In genomic region chr4:174928174-174928573, GRCh38 we compare ENCODE assay signal across 18 cellular contexts. TPM values are rescaled to one million over a fixed set of nuclear protein-coding genes. Genes with fewer than 3 reads are reported as not detected.
DNase-seq lines count a peak whose midpoint lies in the region; ATAC-seq and TF ChIP-seq lines count a peak whose summit lies in the region.
"Had no signal": no experiment of that assay in that cellular context is flagged by ENCODE, and none has a peak within 500 bp of the region (broad histone marks: within the 10 kb centered on the region; RNA-seq: fewer than 3 reads in every experiment).

No MANE protein-coding gene starts in this region.

- H3K36me3 Mint-ChIP-seq in H9 (ENCODE audit: insufficient read depth in 1 of 3, low read depth in 3 of 3): peaks cover 0 to 4% (median 1%) of the 10 kb centered on the region in 3 experiments; a peak in 1 of 7 replicates
- H3K36me3 Mint-ChIP-seq: activated naive CD8-positive, alpha-beta T cell treated with anti-CD3 and anti-CD28 coated beads, Interleukin-2, amount 10 ng/mL, durations not matched to agents 7 days and 5 days had no signal

- H2BK15ac ChIP-seq in H9 (ENCODE audit: low read depth, low read length): no peak overlapping the region

- intact Hi-C loops in esophagus squamous epithelium (cut with DNase I): no loop called here

- H2BK5ac ChIP-seq in H9 (ENCODE audit: insufficient read length, low read length): no peak overlapping the region

- H2AFZ ChIP-seq in H9 (ENCODE audit: low read length): no peak overlapping the region

- no peak overlapping the region for H3K18ac ChIP-seq in H9 (ENCODE audit: insufficient read length, low read depth, low read length)

- no peak overlapping the region for H2AK5ac ChIP-seq in H9 (ENCODE audit: insufficient read length, low read length)

- H3K27me3 Mint-ChIP-seq in H9 (ENCODE audit: low read depth): no peaks in the 10 kb centered on the region
- H3K27me3 Mint-ChIP-seq: activated naive CD8-positive, alpha-beta T cell treated with anti-CD3 and anti-CD28 coated beads, Interleukin-2, amount 10 ng/mL, durations not matched to agents 7 days and 5 days; CD4-positive, alpha-beta T cell had no signal

- H3K79me2 ChIP-seq in H9 (ENCODE audit: insufficient read depth, low read length): no peaks in the 10 kb centered on the region

- no peaks in the 10 kb centered on the region for H3K23me2 ChIP-seq in H9 (ENCODE audit: insufficient read length, low read depth, low read length, poor library complexity, severe bottlenecking)

- no peak overlapping the region for H4K8ac ChIP-seq in H9 (replicated peaks; ENCODE audit: insufficient read length, low read depth, low read length)

- WGBS in H9 (ENCODE audit: extremely low coverage, insufficient read length, low lambda C conversion rate): no CpG with 5 or more reads among the region's 6 CpGs
- 60 to 73% methylated on average over 4 to 6 of the region's 6 CpGs for WGBS in esophagus squamous epithelium, 2 donors

- TF ChIP-seq CTCF in H9 (conservative IDR thresholded peaks at IDR 0.05) (no peak), esophagus squamous epithelium (IDR thresholded peaks at IDR 0.05) (no peak)

- H3K4me1 ChIP-seq in H9 (ENCODE audit: insufficient read depth, low read length): no peaks in the 10 kb centered on the region
- H3K4me1 ChIP-seq in esophagus squamous epithelium: no peaks in the 10 kb centered on the region
- H3K4me1 ChIP-seq: testis had no signal

- no peak overlapping the region for H3K14ac ChIP-seq in H9 (ENCODE audit: insufficient read depth, low read length)

- H2BK120ac ChIP-seq in H9 (ENCODE audit: low read depth, low read length, poor library complexity, severe bottlenecking): no peak overlapping the region

- no peak overlapping the region for H2BK12ac ChIP-seq in H9 (ENCODE audit: insufficient read length, low read depth, low read length)

- H3K4me2 ChIP-seq in H9 (ENCODE audit: insufficient read depth, insufficient read length, low read length): no peak overlapping the region

- peak overlapping the region in 2 of 3 experiments; percentile 67 to 73; a peak in 1 of 7 replicates for H3K27ac Mint-ChIP-seq in H9
- H3K27ac Mint-ChIP-seq: activated naive CD8-positive, alpha-beta T cell treated with anti-CD3 and anti-CD28 coated beads, Interleukin-2, amount 10 ng/mL, durations not matched to agents 7 days and 5 days; CD4-positive, alpha-beta T cell had no signal

- H3K56ac ChIP-seq in H9 (ENCODE audit: insufficient read length, low read depth, low read length): no peak overlapping the region

- peaks cover 13 to 15% of the 10 kb centered on the region in 2 experiments for H3K4me1 Mint-ChIP-seq in H9
- H3K4me1 Mint-ChIP-seq: activated naive CD8-positive, alpha-beta T cell treated with anti-CD3 and anti-CD28 coated beads, Interleukin-2, amount 10 ng/mL, durations not matched to agents 7 days and 5 days had no signal

- peaks cover 3% of the 10 kb centered on the region in 2 experiments; a peak in 2 of 5 replicates for H3K9me3 Mint-ChIP-seq in H9
- H3K9me3 Mint-ChIP-seq: activated naive CD8-positive, alpha-beta T cell treated with anti-CD3 and anti-CD28 coated beads, Interleukin-2, amount 10 ng/mL, durations not matched to agents 7 days and 5 days had no signal

- ATAC-seq in GM18873 (IDR thresholded peaks at IDR 0.05; ENCODE audit: low FRiP score, unreplicated experiment) (peak; percentile 66), HG03439 (IDR thresholded peaks at IDR 0.05; ENCODE audit: unreplicated experiment) (peak; percentile 57)
- ATAC-seq: left ventricle myocardium superior, Panc1 had no signal

- H3K27me3 ChIP-seq in H9 (ENCODE audit: insufficient read depth, low read length) (no peaks in the 10 kb centered on the region), esophagus squamous epithelium (no peaks in the 10 kb centered on the region)
- H3K27me3 ChIP-seq: testis had no signal

- no peak overlapping the region for H3T11ph ChIP-seq in H9 (ENCODE audit: low read length)

- H4K20me1 ChIP-seq in H9 (ENCODE audit: control insufficient read depth, insufficient read depth, insufficient read length): no peaks in the 10 kb centered on the region

- H2BK20ac ChIP-seq in H9 (ENCODE audit: low read depth, low read length, poor library complexity, severe bottlenecking): no peak overlapping the region

- TF ChIP-seq POLR2A in esophagus squamous epithelium (IDR thresholded peaks at IDR 0.05): no peak

- no peak overlapping the region for H3K4me3 ChIP-seq in esophagus squamous epithelium
- H3K4me3 ChIP-seq: testis had no signal

- DNase-seq in H9 (no peak), esophagus squamous epithelium (lab: John Stamatoyannopoulos, UW) (peak; percentile 3), NOMO-1 treated with dmso at 0.1 percent for 144 hours (lab: John Stamatoyannopoulos, UW; ENCODE audit: unreplicated experiment) (no peak), NCI-H1436 (lab: John Stamatoyannopoulos, UW) (no peak), activated T-cell treated with anti-CD3 and anti-CD28 coated beads for 4 hours (no peak)
- no peak for DNase-seq in activated naive CD4-positive, alpha-beta T cell (lab: John Stamatoyannopoulos, UW)
- DNase-seq: activated naive CD8-positive, alpha-beta T cell treated with anti-CD3 and anti-CD28 coated beads, Interleukin-2, amount 10 ng/mL, durations not matched to agents 7 days and 5 days; CD4-positive, alpha-beta T cell; erythroblast; GF-D8; hypothalamus; KBM-7; left ventricle myocardium superior; testis had no signal

- H3K79me1 ChIP-seq in H9 (ENCODE audit: insufficient read depth, low read depth, low read length, poor library complexity, severe bottlenecking): no peaks in the 10 kb centered on the region

- no peak overlapping the region for H3K9ac ChIP-seq in H9 (ENCODE audit: extremely low read depth, insufficient read length, low read length)

- H3K23ac ChIP-seq in H9 (ENCODE audit: insufficient read length, low read depth, low read length): no peak overlapping the region

- H3K4ac ChIP-seq in H9 (ENCODE audit: low read depth, low read length): no peak overlapping the region

- H3K9me3 ChIP-seq in H9 (ENCODE audit: control insufficient read depth, low read depth, low read length) (no peaks in the 10 kb centered on the region), esophagus squamous epithelium (no peaks in the 10 kb centered on the region)
- H3K9me3 ChIP-seq: testis had no signal

- H4K5ac ChIP-seq in H9 (ENCODE audit: insufficient read length, low read depth, low read length): no peak overlapping the region

- H3K4me3 Mint-ChIP-seq in H9: no peak overlapping the region
- H3K4me3 Mint-ChIP-seq: activated naive CD8-positive, alpha-beta T cell treated with anti-CD3 and anti-CD28 coated beads, Interleukin-2, amount 10 ng/mL, durations not matched to agents 7 days and 5 days; CD4-positive, alpha-beta T cell had no signal

- no peak overlapping the region for H4K91ac ChIP-seq in H9 (ENCODE audit: insufficient read length, low read depth, low read length)

- H3K27ac ChIP-seq in H9 (ENCODE audit: insufficient read length, low read depth, low read length) (no peak overlapping the region), esophagus squamous epithelium (no peak overlapping the region)
- H3K27ac ChIP-seq: testis had no signal

- H3K36me3 ChIP-seq in esophagus squamous epithelium: no peaks in the 10 kb centered on the region

RNA-seq across cellular contexts. Expression of gene ADAM29, which starts 10.0 kb away (rescaled TPM):
- not detected in 2 replicates for total RNA-seq in H9 (2021)
- not detected for total RNA-seq in esophagus squamous epithelium
- total RNA-seq: activated naive CD8-positive, alpha-beta T cell treated with anti-CD3 and anti-CD28 coated beads, Interleukin-2, amount 10 ng/mL, durations not matched to agents 7 days and 5 days; CD4-positive, alpha-beta T cell; chondrocyte; left ventricle myocardium superior had no signal
